ENCODE assay signal across 8 cellular contexts in the genomic region with DNA sequence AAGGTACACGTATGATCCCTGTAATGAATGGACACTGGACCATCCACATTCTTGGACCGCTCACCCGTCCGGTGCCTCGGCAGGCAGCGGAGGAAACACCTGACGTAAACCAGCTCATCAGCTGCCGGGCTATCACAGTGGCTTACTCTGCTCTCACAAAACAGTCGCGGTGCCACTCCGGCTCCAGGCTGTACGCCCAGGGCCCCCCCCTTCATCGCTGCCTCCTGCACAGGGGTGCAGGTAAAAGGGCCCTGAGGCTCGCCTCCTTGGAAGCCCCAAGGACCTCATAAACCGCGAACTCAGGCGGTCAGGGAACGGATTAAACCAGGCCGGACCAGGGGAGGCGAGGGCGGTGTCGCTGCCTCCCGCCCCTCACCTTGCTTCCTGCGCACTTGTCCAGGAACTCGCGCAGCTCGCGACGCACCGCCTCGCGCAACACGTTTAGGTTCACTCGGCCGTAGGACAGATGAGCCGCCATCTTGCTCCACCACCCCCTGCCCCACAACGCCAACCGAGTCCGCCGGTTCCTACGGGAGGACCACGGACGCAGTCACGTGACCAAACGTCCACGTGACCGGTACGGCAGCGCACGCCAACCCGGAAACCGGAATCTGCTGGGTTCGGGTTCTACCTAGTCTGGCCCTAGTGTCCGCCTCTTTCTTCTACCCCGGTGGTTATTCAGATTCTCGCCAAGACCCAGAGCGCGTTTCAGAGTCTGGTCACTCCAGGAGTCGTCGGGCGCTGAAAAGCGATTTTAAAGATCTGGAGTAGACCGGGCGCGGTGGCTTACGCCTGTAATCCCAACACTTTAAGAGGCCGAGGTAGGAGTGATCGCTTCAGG. TPM values are rescaled to one million over a fixed set of nuclear protein-coding genes. Genes with fewer than 3 reads are reported as not detected.
DNase-seq lines count a peak whose midpoint lies in the region; ATAC-seq and TF ChIP-seq lines count a peak whose summit lies in the region.

VPS33A (minus strand) TSS at position 564 of the 841 bp plus-strand sequence; CDS start at position 478, 86 bp downstream.

- H3K36me3 Mint-ChIP-seq in activated naive CD8-positive, alpha-beta T cell treated with anti-CD3 and anti-CD28 coated beads, Interleukin-2, amount 50 U/mL, for 24 hours (ENCODE audit: low read depth) = peaks cover 18% of the 10 kb centered on the region

- peaks cover 28% of the 10 kb centered on the region for H3K4me1 Mint-ChIP-seq in activated naive CD8-positive, alpha-beta T cell treated with anti-CD3 and anti-CD28 coated beads, Interleukin-2, amount 50 U/mL, for 24 hours

- H3K4me1 ChIP-seq in ovary (ENCODE audit: insufficient read depth) (no peaks in the 10 kb centered on the region), thymus (ENCODE audit: control insufficient read depth, insufficient read depth, low read length) (peaks cover 5% of the 10 kb centered on the region)

- TF ChIP-seq EP300 in ovary (IDR thresholded peaks at IDR 0.05) = no peak

- no peaks in the 10 kb centered on the region for H3K9me3 ChIP-seq in ovary
- H3K9me3 ChIP-seq in thymus (ENCODE audit: control insufficient read depth) = no peaks in the 10 kb centered on the region

- H3K4me3 ChIP-seq in GM12875 (ENCODE audit: low read depth, low read length) (peak within 1 kb of the TSS; percentile 92), ovary (peak within 1 kb of the TSS; percentile 89), thymus (ENCODE audit: low read length) (peak within 1 kb of the TSS; percentile 86)

- peak within 1 kb of the TSS; percentile 99 for H3K27ac Mint-ChIP-seq in activated naive CD8-positive, alpha-beta T cell treated with anti-CD3 and anti-CD28 coated beads, Interleukin-2, amount 50 U/mL, for 24 hours

- peak within 1 kb of the TSS; percentile 96 for H3K4me3 Mint-ChIP-seq in activated naive CD8-positive, alpha-beta T cell treated with anti-CD3 and anti-CD28 coated beads, Interleukin-2, amount 50 U/mL, for 24 hours

- peak; percentile 61 for TF ChIP-seq POLR2A in ovary (IDR thresholded peaks at IDR 0.05)

- no peaks in the 10 kb centered on the region for H3K9me3 Mint-ChIP-seq in activated naive CD8-positive, alpha-beta T cell treated with anti-CD3 and anti-CD28 coated beads, Interleukin-2, amount 50 U/mL, for 24 hours

- H3K36me3 ChIP-seq in ovary = no peaks in the 10 kb centered on the region
- H3K36me3 ChIP-seq in thymus (ENCODE audit: control insufficient read depth, insufficient read depth) = peaks cover 4% of the 10 kb centered on the region

- intact Hi-C loops in Right ventricle myocardium superior (cut with DNase I) = no loop called here
- intact Hi-C loops in ovary (cut with DNase I) = no loop called here

- H3K27me3 ChIP-seq in ovary (no peaks in the 10 kb centered on the region), thymus (ENCODE audit: control insufficient read depth, insufficient read depth) (no peaks in the 10 kb centered on the region)

- no peak for TF ChIP-seq CTCF in GM12875 (IDR thresholded peaks at IDR 0.05; ENCODE audit: borderline replicate concordance, insufficient read depth, low read depth, low read length)
- TF ChIP-seq CTCF in ovary (IDR thresholded peaks at IDR 0.05) = no peak

- H3K27ac ChIP-seq in ovary (peak within 1 kb of the TSS; percentile 49 to 73), thymus (ENCODE audit: low read depth) (peak within 1 kb of the TSS; percentile 97)

- H3K27me3 Mint-ChIP-seq in activated naive CD8-positive, alpha-beta T cell treated with anti-CD3 and anti-CD28 coated beads, Interleukin-2, amount 50 U/mL, for 24 hours = peaks cover 3% of the 10 kb centered on the region

- peak; percentile 94 for DNase-seq in NCI-H1436 (lab: John Stamatoyannopoulos, UW)
- DNase-seq in SW480 (ENCODE audit: low spot score) = peak; percentile 96
- DNase-seq in activated naive CD8-positive, alpha-beta T cell treated with anti-CD3 and anti-CD28 coated beads, Interleukin-2, amount 50 U/mL, for 24 hours = peak; percentile 96
- DNase-seq in Right ventricle myocardium superior = peak; percentile 98
- DNase-seq in ovary = peak; percentile 96 to 98 (median 97)

- ATAC-seq in HG02798 (IDR thresholded peaks at IDR 0.05; ENCODE audit: poor library complexity, unreplicated experiment) (peak; percentile 95), Right ventricle myocardium superior (ENCODE audit: poor library complexity) (peak; percentile 99)
- peak; percentile 91 for ATAC-seq in activated naive CD8-positive, alpha-beta T cell treated with anti-CD3 and anti-CD28 coated beads, Interleukin-2, amount 50 U/mL, for 24 hours

- WGBS in ovary, 3 donors = 0% methylated on average over 48 to 68 of the region's 68 CpGs
- under 1% methylated on average over 68 of the region's 68 CpGs for whole genome bisulfite sequencing in thymus

RNA-seq across cellular contexts. Expression of gene VPS33A, which starts in this region (rescaled TPM):
- total RNA-seq in Right ventricle myocardium superior (10.2 TPM), ovary (10 to 100 TPM; 11.9 to 15.7 (median 13.1) TPM)
- polyA plus RNA-seq in ovary (10 to 100 TPM in 1 of 2 donors, 1 to 10 TPM in 1; 9.4 to 22.5 TPM), thymus (15.8 TPM)

Comparison
In these comparisons a context has a peak if more than half of its experiments do, and no peak if none do; other contexts are left out.
1. Peak in every context shown above with its lines: DNase-seq, ATAC-seq, H3K4me3 ChIP-seq and H3K27ac ChIP-seq.